In the genomic region with DNA sequence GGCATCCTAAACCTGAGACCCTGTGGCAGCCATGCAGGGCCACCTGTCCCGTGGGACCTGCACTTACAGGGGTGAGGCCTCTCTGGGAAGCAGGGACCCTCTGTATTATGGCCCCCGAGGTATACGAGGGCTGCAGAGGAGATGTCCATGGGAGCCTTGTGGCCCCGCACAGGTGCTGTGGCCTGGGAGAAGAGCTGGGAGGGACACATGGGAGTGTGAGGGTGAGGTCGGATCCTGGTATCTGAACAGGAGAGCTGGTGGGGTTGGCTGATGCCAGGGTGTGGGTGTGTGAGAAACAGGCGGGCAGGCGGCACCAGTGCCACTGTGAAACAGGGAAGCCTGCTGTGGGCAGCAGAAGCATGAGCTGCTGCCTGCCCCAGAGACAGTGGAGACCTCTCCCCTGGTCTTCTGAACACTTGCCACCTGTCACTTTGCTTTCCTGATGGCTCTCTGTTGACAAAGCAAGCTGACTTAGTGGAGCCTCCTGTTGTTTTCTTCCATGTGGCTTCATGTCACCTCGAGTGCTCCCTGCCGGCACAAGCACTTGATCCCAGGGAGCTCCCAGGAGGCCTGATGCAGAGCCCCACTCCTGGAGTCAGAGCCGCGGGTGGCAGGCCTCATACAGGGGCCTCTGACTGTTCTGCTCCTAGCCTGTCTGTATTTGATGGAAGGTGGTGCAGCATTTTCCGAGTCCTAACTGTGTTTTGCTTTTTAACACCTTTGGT, we compare ENCODE assay signal across 14 cellular contexts. TPM values are rescaled to one million over a fixed set of nuclear protein-coding genes. Genes with fewer than 3 reads are reported as not detected.
DNase-seq lines count a peak whose midpoint lies in the region; ATAC-seq lines count a peak whose summit lies in the region.
"Had no signal": no experiment of that assay in that cellular context is flagged by ENCODE, and none has a peak within 500 bp of the region (broad histone marks: within the 10 kb centered on the region; RNA-seq: fewer than 3 reads in every experiment).

No MANE protein-coding gene starts in this region.

- POLR2A ChIA-PET in activated CD4-positive, alpha-beta memory T cell treated with anti-CD3 and anti-CD28 coated beads for 36 hours (lab: Charles Lee): no interaction called here
- POLR2A ChIA-PET in activated CD4-positive, alpha-beta memory T cell treated with anti-CD3 and anti-CD28 coated beads, Interleukin-2, amount 10 ng/mL, durations not matched to agents 7 days and 5 days (lab: Charles Lee): no interaction called here

- no peaks in the 10 kb centered on the region; the same call in 1 of the 2 replicates for H3K36me3 ChIP-seq in H7 (replicated peaks; ENCODE audit: control insufficient read depth, insufficient read depth, low read length)

- no peak overlapping the region for H3K4me3 ChIP-seq in H7 (ENCODE audit: insufficient read depth, low read depth, low read length)
- H3K4me3 ChIP-seq: gastrocnemius medialis, psoas muscle had no signal

- H3K27me3 Mint-ChIP-seq in activated CD4-positive, alpha-beta memory T cell treated with anti-CD3 and anti-CD28 coated beads for 36 hours: no peaks in the 10 kb centered on the region
- H3K27me3 Mint-ChIP-seq in activated CD4-positive, alpha-beta memory T cell treated with anti-CD3 and anti-CD28 coated beads, Interleukin-2, amount 10 ng/mL, durations not matched to agents 7 days and 5 days: no peaks in the 10 kb centered on the region
- no peaks in the 10 kb centered on the region for H3K27me3 Mint-ChIP-seq in activated T-helper 17 cell treated with anti-CD3 and anti-CD28 coated beads, Interleukin-2, amount 50 U/mL, for 72 hours

- intact Hi-C loops in activated CD4-positive, alpha-beta memory T cell treated with anti-CD3 and anti-CD28 coated beads for 36 hours (cut with micrococcal nuclease): no loop called here
- intact Hi-C loops in head of caudate nucleus (cut with DNase I): no loop called here

- CTCF ChIA-PET in activated CD4-positive, alpha-beta memory T cell treated with anti-CD3 and anti-CD28 coated beads for 36 hours (lab: Charles Lee): no interaction called here
- CTCF ChIA-PET in activated CD4-positive, alpha-beta memory T cell treated with anti-CD3 and anti-CD28 coated beads, Interleukin-2, amount 10 ng/mL, durations not matched to agents 7 days and 5 days (lab: Charles Lee): no interaction called here

- H3K4me1 Mint-ChIP-seq in activated CD4-positive, alpha-beta memory T cell treated with anti-CD3 and anti-CD28 coated beads for 36 hours (ENCODE audit: low read depth): peaks cover 14% of the 10 kb centered on the region
- H3K4me1 Mint-ChIP-seq in activated CD4-positive, alpha-beta memory T cell treated with anti-CD3 and anti-CD28 coated beads, Interleukin-2, amount 10 ng/mL, durations not matched to agents 7 days and 5 days: peaks cover 19% of the 10 kb centered on the region
- peaks cover 9% of the 10 kb centered on the region for H3K4me1 Mint-ChIP-seq in activated T-helper 17 cell treated with anti-CD3 and anti-CD28 coated beads, Interleukin-2, amount 50 U/mL, for 72 hours

- peak overlapping the region; percentile 9 for H3K27ac Mint-ChIP-seq in activated CD4-positive, alpha-beta memory T cell treated with anti-CD3 and anti-CD28 coated beads for 36 hours
- no peak overlapping the region for H3K27ac Mint-ChIP-seq in activated CD4-positive, alpha-beta memory T cell treated with anti-CD3 and anti-CD28 coated beads, Interleukin-2, amount 10 ng/mL, durations not matched to agents 7 days and 5 days
- peak overlapping the region; percentile 76 for H3K27ac Mint-ChIP-seq in activated T-helper 17 cell treated with anti-CD3 and anti-CD28 coated beads, Interleukin-2, amount 50 U/mL, for 72 hours

- no peaks in the 10 kb centered on the region for H3K9me3 Mint-ChIP-seq in activated CD4-positive, alpha-beta memory T cell treated with anti-CD3 and anti-CD28 coated beads for 36 hours
- no peaks in the 10 kb centered on the region for H3K9me3 Mint-ChIP-seq in activated CD4-positive, alpha-beta memory T cell treated with anti-CD3 and anti-CD28 coated beads, Interleukin-2, amount 10 ng/mL, durations not matched to agents 7 days and 5 days
- H3K9me3 Mint-ChIP-seq in activated T-helper 17 cell treated with anti-CD3 and anti-CD28 coated beads, Interleukin-2, amount 50 U/mL, for 72 hours: no peaks in the 10 kb centered on the region

- no peak for ATAC-seq in activated T-helper 17 cell treated with anti-CD3 and anti-CD28 coated beads, Interleukin-2, amount 50 U/mL, for 72 hours (replicated peaks)
- ATAC-seq in HG03175 (IDR thresholded peaks at IDR 0.05; ENCODE audit: unreplicated experiment): no peak
- ATAC-seq: gastrocnemius medialis, psoas muscle had no signal

- H3K4me3 Mint-ChIP-seq in activated CD4-positive, alpha-beta memory T cell treated with anti-CD3 and anti-CD28 coated beads for 36 hours: no peak overlapping the region
- no peak overlapping the region for H3K4me3 Mint-ChIP-seq in activated CD4-positive, alpha-beta memory T cell treated with anti-CD3 and anti-CD28 coated beads, Interleukin-2, amount 10 ng/mL, durations not matched to agents 7 days and 5 days
- H3K4me3 Mint-ChIP-seq in activated T-helper 17 cell treated with anti-CD3 and anti-CD28 coated beads, Interleukin-2, amount 50 U/mL, for 72 hours: no peak overlapping the region

- H3K27me3 ChIP-seq in H7 (ENCODE audit: control insufficient read depth, insufficient read depth, low read length): no peaks in the 10 kb centered on the region
- H3K27me3 ChIP-seq: gastrocnemius medialis had no signal

- DNase-seq in activated CD4-positive, alpha-beta memory T cell treated with anti-CD3 and anti-CD28 coated beads for 36 hours: no peak
- no peak for DNase-seq in activated CD4-positive, alpha-beta memory T cell treated with anti-CD3 and anti-CD28 coated beads, Interleukin-2, amount 10 ng/mL, durations not matched to agents 7 days and 5 days
- DNase-seq in H7: peak; percentile 47
- peak; percentile 9 for DNase-seq in retina
- no peak for DNase-seq in T-helper 9 cell
- no peak for DNase-seq in head of caudate nucleus
- DNase-seq: AML-193; effector CD4-positive, alpha-beta T cell; gastrocnemius medialis; midbrain; NCI-H1105 treated with DMSO at 0.1 percent for 48 hours; psoas muscle had no signal

- H3K36me3 Mint-ChIP-seq in activated CD4-positive, alpha-beta memory T cell treated with anti-CD3 and anti-CD28 coated beads for 36 hours: peaks cover 49% of the 10 kb centered on the region
- H3K36me3 Mint-ChIP-seq in activated CD4-positive, alpha-beta memory T cell treated with anti-CD3 and anti-CD28 coated beads, Interleukin-2, amount 10 ng/mL, durations not matched to agents 7 days and 5 days (ENCODE audit: low read depth): peaks cover 39% of the 10 kb centered on the region
- H3K36me3 Mint-ChIP-seq in activated T-helper 17 cell treated with anti-CD3 and anti-CD28 coated beads, Interleukin-2, amount 50 U/mL, for 72 hours (ENCODE audit: low read depth): peaks cover 4% of the 10 kb centered on the region

RNA-seq across cellular contexts. Expression of a gene that starts 19.8 kb away (rescaled TPM):
- under 1 TPM in 1 of 2 experiments, not detected in 1; 0.17 TPM for total RNA-seq in activated CD4-positive, alpha-beta memory T cell treated with anti-CD3 and anti-CD28 coated beads for 36 hours
- total RNA-seq in activated CD4-positive, alpha-beta memory T cell treated with anti-CD3 and anti-CD28 coated beads, Interleukin-2, amount 10 ng/mL, durations not matched to agents 7 days and 5 days: under 1 TPM; 0.20 to 0.23 TPM
- total RNA-seq in H7 (2014; rRNA removed; shearing (Covaris generic)): 0.92 and 1.7 TPM in 2 replicates
- total RNA-seq in activated T-helper 17 cell treated with anti-CD3 and anti-CD28 coated beads, Interleukin-2, amount 50 U/mL, for 72 hours: 1 to 10 TPM; 2.1 to 2.3 TPM
- total RNA-seq: psoas muscle had no signal

Comparison
In these comparisons a context has a peak if more than half of its experiments do, and no peak if none do; other contexts are left out.
1. DNase-seq: peak in H7 (single experiment) and retina (single experiment); none in activated CD4-positive, alpha-beta memory T cell treated with anti-CD3 and anti-CD28 coated beads for 36 hours (single experiment), activated CD4-positive, alpha-beta memory T cell treated with anti-CD3 and anti-CD28 coated beads, Interleukin-2, amount 10 ng/mL, durations not matched to agents 7 days and 5 days (single experiment), T-helper 9 cell (single experiment) and head of caudate nucleus (0 of 42).